Comparison of ENCODE assay signal across 17 cellular contexts in genomic region chr15:64611085-64611484, GRCh38.
DNase-seq lines count a peak whose midpoint lies in the region; TF ChIP-seq lines count a peak whose summit lies in the region.
"Had no signal": no experiment of that assay in that cellular context is flagged by ENCODE, and none has a peak within 500 bp of the region (broad histone marks: within the 10 kb centered on the region; RNA-seq: fewer than 3 reads in every experiment).

No MANE protein-coding gene starts in this region.

- peaks cover 6% of the 10 kb centered on the region; the same call in 1 of the 2 replicates for H3F3A ChIP-seq in GM23248 (ENCODE audit: insufficient read depth)

- no peaks in the 10 kb centered on the region for H4K20me1 ChIP-seq in GM23248 (ENCODE audit: insufficient read depth)

- peak overlapping the region; percentile 16 for H3K27ac Mint-ChIP-seq in activated naive CD8-positive, alpha-beta T cell
- H3K27ac Mint-ChIP-seq in activated naive CD8-positive, alpha-beta T cell treated with anti-CD3 and anti-CD28 coated beads for 36 hours = no peak overlapping the region
- peak overlapping the region in 5 of 6 donors; percentile 27 to 87 (median 59) for H3K27ac Mint-ChIP-seq in immature natural killer cell
- H3K27ac Mint-ChIP-seq: T-helper 1 cell treated with Interleukin-12 subunit alpha and Interleukin-12 subunit beta and Interleukin-4 antibody, amounts not matched to agents 30 μg/mL and 1 μg/mL, for 36 hours had no signal

- H3K9ac ChIP-seq in subcutaneous abdominal adipose tissue (ENCODE audit: low read length in 5 of 5) = peak overlapping the region in 1 of 5 donors; percentile 16
- no peak overlapping the region for H3K9ac ChIP-seq in GM23248
- H3K9ac ChIP-seq: KMS-11 had no signal

- no peaks in the 10 kb centered on the region for H3K27me3 Mint-ChIP-seq in activated naive CD8-positive, alpha-beta T cell
- H3K27me3 Mint-ChIP-seq in activated naive CD8-positive, alpha-beta T cell treated with anti-CD3 and anti-CD28 coated beads for 36 hours = no peaks in the 10 kb centered on the region
- peaks cover 0 to 2% (median 0%) of the 10 kb centered on the region in 3 donors for H3K27me3 Mint-ChIP-seq in immature natural killer cell (ENCODE audit: low read depth in 3 of 3)

- peak overlapping the region; percentile 70 for H3K27ac ChIP-seq in VCaP
- peak overlapping the region; percentile 17 for H3K27ac ChIP-seq in subcutaneous abdominal adipose tissue (ENCODE audit: low read depth, low read length)
- H3K27ac ChIP-seq in GM23248 = no peak overlapping the region
- H3K27ac ChIP-seq: heart right ventricle, KMS-11, vagina had no signal

- H2AFZ ChIP-seq in GM23248 = no peak overlapping the region

- H3K27me3 ChIP-seq in subcutaneous abdominal adipose tissue (ENCODE audit: control insufficient read depth in 5 of 5, insufficient read depth in 4 of 5, low read length in 5 of 5) (no peaks in the 10 kb centered on the region), GM23248 (replicated peaks; ENCODE audit: insufficient read depth) (no peaks in the 10 kb centered on the region)
- H3K27me3 ChIP-seq: heart right ventricle, vagina had no signal

- DNase-seq in activated naive CD8-positive, alpha-beta T cell treated with anti-CD3 and anti-CD28 coated beads for 36 hours = no peak
- DNase-seq in immature natural killer cell (no peak), GM23248 (no peak), OCI-M1 (lab: John Stamatoyannopoulos, UW) (no peak)
- DNase-seq in activated CD8-positive, alpha-beta memory T cell treated with anti-CD3 and anti-CD28 coated beads, Interleukin-2, amount 50 U/mL, for 4 hours = no peak
- DNase-seq: activated CD4-positive, alpha-beta T cell treated with anti-CD3 and anti-CD28 coated beads, Interleukin-2, amount 50 U/mL, for 1 hour; heart right ventricle; kidney glomerular epithelial cell; NCI-H1105; NCI-H2171 treated with DMSO at 0.1 percent for 48 hours; SHP77 had no signal

- no peaks in the 10 kb centered on the region for H3K9me2 ChIP-seq in GM23248 (ENCODE audit: insufficient read depth)

- no peak overlapping the region for H3K4me2 ChIP-seq in GM23248 (ENCODE audit: unreplicated experiment)
- H3K4me2 ChIP-seq: KMS-11 had no signal

- H3K36me3 ChIP-seq in subcutaneous abdominal adipose tissue (ENCODE audit: control insufficient read depth in 5 of 5, insufficient read depth in 5 of 5, low read length in 5 of 5) (no peaks in the 10 kb centered on the region), GM23248 (ENCODE audit: low read depth) (no peaks in the 10 kb centered on the region)
- H3K36me3 ChIP-seq: heart right ventricle, vagina had no signal

- H3K79me2 ChIP-seq in GM23248 (ENCODE audit: insufficient read depth) = peaks cover 100% of the 10 kb centered on the region

- no peak overlapping the region for H3K4me3 ChIP-seq in subcutaneous abdominal adipose tissue (ENCODE audit: low read depth in 1 of 5, low read length in 5 of 5)
- no peak overlapping the region for H3K4me3 ChIP-seq in GM23248
- H3K4me3 ChIP-seq: heart right ventricle, vagina had no signal

- H3K4me3 Mint-ChIP-seq in activated naive CD8-positive, alpha-beta T cell = no peak overlapping the region
- H3K4me3 Mint-ChIP-seq in activated naive CD8-positive, alpha-beta T cell treated with anti-CD3 and anti-CD28 coated beads for 36 hours = no peak overlapping the region
- no peak overlapping the region for H3K4me3 Mint-ChIP-seq in immature natural killer cell
- H3K4me3 Mint-ChIP-seq: T-helper 1 cell treated with Interleukin-12 subunit alpha and Interleukin-12 subunit beta and Interleukin-4 antibody, amounts not matched to agents 30 μg/mL and 1 μg/mL, for 36 hours had no signal

- TF ChIP-seq CTCF in VCaP (conservative IDR thresholded peaks at IDR 0.05) = no peak

- H3K9me3 ChIP-seq in subcutaneous abdominal adipose tissue (ENCODE audit: control insufficient read depth in 5 of 5, low read length in 5 of 5) = no peaks in the 10 kb centered on the region
- no peaks in the 10 kb centered on the region for H3K9me3 ChIP-seq in GM23248 (ENCODE audit: low read depth)
- H3K9me3 ChIP-seq: heart right ventricle, vagina had no signal

- no peaks in the 10 kb centered on the region for H3K36me3 Mint-ChIP-seq in activated naive CD8-positive, alpha-beta T cell
- peaks cover 11% of the 10 kb centered on the region for H3K36me3 Mint-ChIP-seq in activated naive CD8-positive, alpha-beta T cell treated with anti-CD3 and anti-CD28 coated beads for 36 hours
- no peaks in the 10 kb centered on the region for H3K36me3 Mint-ChIP-seq in immature natural killer cell

- H3K9me3 Mint-ChIP-seq in activated naive CD8-positive, alpha-beta T cell (ENCODE audit: low read depth) = no peaks in the 10 kb centered on the region
- no peaks in the 10 kb centered on the region for H3K9me3 Mint-ChIP-seq in activated naive CD8-positive, alpha-beta T cell treated with anti-CD3 and anti-CD28 coated beads for 36 hours
- H3K9me3 Mint-ChIP-seq in immature natural killer cell = no peaks in the 10 kb centered on the region
- H3K9me3 Mint-ChIP-seq: T-helper 1 cell treated with Interleukin-12 subunit alpha and Interleukin-12 subunit beta and Interleukin-4 antibody, amounts not matched to agents 30 μg/mL and 1 μg/mL, for 36 hours had no signal

- in situ Hi-C loops in GM23248 (cut with MboI) = no loop called here

- peaks cover 46% of the 10 kb centered on the region for H3K4me1 Mint-ChIP-seq in activated naive CD8-positive, alpha-beta T cell (ENCODE audit: low read depth)
- H3K4me1 Mint-ChIP-seq in activated naive CD8-positive, alpha-beta T cell treated with anti-CD3 and anti-CD28 coated beads for 36 hours = peaks cover 29% of the 10 kb centered on the region
- peaks cover 23 to 27% of the 10 kb centered on the region in 2 donors for H3K4me1 Mint-ChIP-seq in immature natural killer cell

- H3K4me1 ChIP-seq in subcutaneous abdominal adipose tissue (ENCODE audit: control insufficient read depth in 5 of 5, insufficient read depth in 5 of 5, low read length in 5 of 5) (peaks cover 0 to 11% (median 7%) of the 10 kb centered on the region in 5 donors), GM23248 (ENCODE audit: insufficient read depth) (no peaks in the 10 kb centered on the region)
- H3K4me1 ChIP-seq: vagina had no signal
